In genomic region chr12:53938276-53939140, GRCh38 we compare ENCODE assay signal across 10 cellular contexts. TPM values are rescaled to one million over a fixed set of nuclear protein-coding genes. Genes with fewer than 3 reads are reported as not detected.
DNase-seq lines count a peak whose midpoint lies in the region; ATAC-seq, FAIRE-seq and TF ChIP-seq lines count a peak whose summit lies in the region.
"Had no signal": no experiment of that assay in that cellular context is flagged by ENCODE, and none has a peak within 500 bp of the region (broad histone marks: within the 10 kb centered on the region; RNA-seq: fewer than 3 reads in every experiment).

TSS of gene HOXC13 (plus strand) at chr12:53938831. CDS start at chr12:53938907, 76 bp downstream.

- BruUV-seq in PC-9 (replicated peaks; lab: Mats Ljungman, UMichigan) = no TSS peak

- H2AFZ ChIP-seq in PC-9 = peak within 1 kb of the TSS; percentile 72

- H3K27me3 ChIP-seq in PC-9 (ENCODE audit: insufficient read depth, low read depth) = no peaks in the 10 kb centered on the region
- peaks cover 63% of the 10 kb centered on the region for H3K27me3 ChIP-seq in prostate gland (replicated peaks; ENCODE audit: insufficient read depth)

- intact Hi-C loops in PC-9 (cut with micrococcal nuclease; ENCODE audit: unreplicated experiment) (no loop called here), prostate gland (cut with DNase I) (no loop called here)

- TF ChIP-seq POLR2A in prostate gland (IDR thresholded peaks at IDR 0.05) = no peak

- no peaks in the 10 kb centered on the region for H3F3A ChIP-seq in PC-9 (ENCODE audit: insufficient read depth, low read depth)

- POLR2A ChIA-PET in PC-9 (lab: Charles Lee; ENCODE audit: unreplicated experiment) = no interaction called here

- peak; percentile 57 for DNase-seq in AG20443 (ENCODE audit: low spot score)
- DNase-seq in HS-5 (ENCODE audit: low read depth) = peak; percentile 96
- DNase-seq in PC-9 = peak; percentile 73 to 94
- DNase-seq in epidermal melanocyte (ENCODE audit: insufficient read length, low spot score) = peak; percentile 73
- DNase-seq in prostate gland (ENCODE audit: low spot score) = peak; percentile 14
- no peak for DNase-seq in DMS53 (lab: John Stamatoyannopoulos, UW)
- DNase-seq in RCC 7860 (ENCODE audit: low spot score) = no peak

- FAIRE-seq in RCC 7860 (lab: Jason Lieb, UNC) = no peak
- FAIRE-seq: endometrium had no signal

- TF ChIP-seq CTCF in PC-9 (conservative IDR thresholded peaks at IDR 0.05) = no peak
- no peak for TF ChIP-seq CTCF in prostate gland (IDR thresholded peaks at IDR 0.05)

- peak within 1 kb of the TSS; percentile 81 for H3K4me2 ChIP-seq in PC-9

- H4K20me1 ChIP-seq in PC-9 (ENCODE audit: insufficient read depth) = no peaks in the 10 kb centered on the region; the same call in 1 of the 2 replicates

- CTCF ChIA-PET in PC-9 (lab: Charles Lee) = no interaction called here

- WGBS in prostate gland = 2% methylated on average over 50 of the region's 56 CpGs

- 0 out of 2 replicates have a peak within 1 kb of the TSS, but pooled peaks have one; percentile 21 for H3K27ac ChIP-seq in PC-9
- H3K27ac ChIP-seq in prostate gland = no peak within 1 kb of the TSS
- H3K27ac ChIP-seq: uterus had no signal

- H3K4me1 ChIP-seq in PC-9 (replicated peaks; ENCODE audit: insufficient read depth) = peaks cover 17% of the 10 kb centered on the region
- no peaks in the 10 kb centered on the region for H3K4me1 ChIP-seq in prostate gland (replicated peaks)
- H3K4me1 ChIP-seq: uterus had no signal

- H3K36me3 ChIP-seq in PC-9 (ENCODE audit: low read depth) (no peaks in the 10 kb centered on the region; the same call in 1 of the 2 replicates), prostate gland (no peaks in the 10 kb centered on the region)
- H3K36me3 ChIP-seq: uterus had no signal

- H3K9me2 ChIP-seq in PC-9 (ENCODE audit: insufficient read depth) = no peaks in the 10 kb centered on the region

- H3K9me3 ChIP-seq in PC-9 (ENCODE audit: insufficient read depth, low read depth) = no peaks in the 10 kb centered on the region
- no peaks in the 10 kb centered on the region for H3K9me3 ChIP-seq in prostate gland
- H3K9me3 ChIP-seq: uterus had no signal

- H3K79me2 ChIP-seq in PC-9 (ENCODE audit: low read depth) = peaks cover 45% of the 10 kb centered on the region

- no peak for ATAC-seq in GM19324 (IDR thresholded peaks at IDR 0.05; ENCODE audit: low FRiP score, unreplicated experiment)

- H3K4me3 ChIP-seq in PC-9 (peak within 1 kb of the TSS; percentile 59), prostate gland (no peak within 1 kb of the TSS)
- H3K4me3 ChIP-seq: uterus had no signal

RNA-seq across cellular contexts. Expression of gene HOXC13, which starts in this region (rescaled TPM):
- total RNA-seq in PC-9 (2021) (1.5 and 1.8 TPM in 2 replicates), prostate gland (1 to 10 TPM in 1 of 2 donors, under 1 TPM in 1; 0.34 to 1.2 TPM)
- total RNA-seq: uterus had no signal

Comparison
In these comparisons a context has a peak if more than half of its experiments do, and no peak if none do; other contexts are left out.
1. DNase-seq: peak in AG20443 (single experiment), HS-5 (single experiment), PC-9 (2 of 2), epidermal melanocyte (single experiment) and prostate gland (single experiment); none in DMS53 (single experiment) and RCC 7860 (single experiment).